ENCODE assay signal across 23 cellular contexts in genomic region chr14:100115236-100115635, GRCh38. TPM values are rescaled to one million over a fixed set of nuclear protein-coding genes. Genes with fewer than 3 reads are reported as not detected.
DNase-seq lines count a peak whose midpoint lies in the region; ATAC-seq and TF ChIP-seq lines count a peak whose summit lies in the region.
"Had no signal": no experiment of that assay in that cellular context is flagged by ENCODE, and none has a peak within 500 bp of the region (broad histone marks: within the 10 kb centered on the region; RNA-seq: fewer than 3 reads in every experiment).

No MANE protein-coding gene starts in this region.

- peaks cover 3% of the 10 kb centered on the region for H3K36me3 ChIP-seq in endodermal cell (ENCODE audit: control insufficient read depth, insufficient read depth, low read length)
- H3K36me3 ChIP-seq: ovary, uterus had no signal

- H3K4me1 ChIP-seq in endodermal cell (ENCODE audit: control insufficient read depth, insufficient read depth, low read length): no peaks in the 10 kb centered on the region
- H3K4me1 ChIP-seq: BLaER1, right lobe of liver, uterus had no signal

- H3K4me1 Mint-ChIP-seq in activated T-cell treated with anti-CD3 and anti-CD28 coated beads, Interleukin-2, amount 50 U/mL, for 24 hours (ENCODE audit: low read depth): peaks cover 44% of the 10 kb centered on the region
- H3K4me1 Mint-ChIP-seq in T-cell (peaks cover 46 to 54% (median 49%) of the 10 kb centered on the region in 3 donors), endodermal cell (peaks cover 7% of the 10 kb centered on the region), progenitor cell of endocrine pancreas (ENCODE audit: low read depth) (no peaks in the 10 kb centered on the region)

- ATAC-seq in T-cell (replicated peaks in 1 of 4) (no peak), HG02610 (IDR thresholded peaks at IDR 0.05; ENCODE audit: unreplicated experiment) (no peak)
- ATAC-seq: activated T-cell treated with anti-CD3 and anti-CD28 coated beads, Interleukin-2, amount 50 U/mL, for 4 hours; body of pancreas; right lobe of liver had no signal

- no peak overlapping the region for H3K9ac ChIP-seq in endodermal cell (ENCODE audit: extremely low read depth, low read length, poor library complexity, severe bottlenecking)
- H3K9ac ChIP-seq: BLaER1 had no signal

- H3K9me3 ChIP-seq in endodermal cell (ENCODE audit: control insufficient read depth, low read length): no peaks in the 10 kb centered on the region
- H3K9me3 ChIP-seq: BLaER1, body of pancreas, ovary, right lobe of liver, uterus had no signal

- CTCF ChIA-PET in T-cell (lab: Charles Lee): no interaction called here

- H3K27ac ChIP-seq in endodermal cell (ENCODE audit: low read depth, low read length): no peak overlapping the region
- H3K27ac ChIP-seq: BLaER1, body of pancreas, ovary, right lobe of liver, uterus had no signal

- no peaks in the 10 kb centered on the region for H3K27me3 ChIP-seq in endodermal cell (ENCODE audit: control insufficient read depth, insufficient read depth, low read length, poor library complexity, severe bottlenecking)
- H3K27me3 ChIP-seq: BLaER1, body of pancreas, ovary, right lobe of liver, uterus had no signal

- no peak for DNase-seq in activated T-cell treated with anti-CD3 and anti-CD28 coated beads, Interleukin-2, amount 50 U/mL, for 24 hours
- no peak for DNase-seq in activated T-cell treated with anti-CD3 and anti-CD28 coated beads, Interleukin-2, amount 50 U/mL, for 1 hour
- DNase-seq in T-cell: no peak
- DNase-seq in endodermal cell: no peak
- no peak for DNase-seq in progenitor cell of endocrine pancreas (ENCODE audit: low spot score, unreplicated experiment)
- DNase-seq in SW480 (ENCODE audit: low spot score): no peak
- no peak for DNase-seq in pons (ENCODE audit: low spot score)
- DNase-seq: activated CD4-positive, alpha-beta T cell treated with anti-CD3 and anti-CD28 coated beads, Interleukin-2, amount 50 U/mL, for 4 hours; activated T-cell treated with anti-CD3 and anti-CD28 coated beads, Interleukin-2, amount 50 U/mL, for 4 hours; body of pancreas; EL; Kasumi-1; mammary epithelial cell; NCI-H187 treated with DMSO at 0.1 percent for 48 hours; NCI-H345; OCI-M1; ovary; SHP77; T-helper 1 cell; uterus had no signal

- H3K4me3 Mint-ChIP-seq in activated T-cell treated with anti-CD3 and anti-CD28 coated beads, Interleukin-2, amount 50 U/mL, for 24 hours: no peak overlapping the region
- H3K4me3 Mint-ChIP-seq in T-cell (no peak overlapping the region), endodermal cell (no peak overlapping the region), progenitor cell of endocrine pancreas (ENCODE audit: low read depth) (no peak overlapping the region)
- H3K4me3 Mint-ChIP-seq: activated T-cell treated with anti-CD3 and anti-CD28 coated beads, Interleukin-2, amount 50 U/mL, for 4 hours had no signal

- peak; percentile 22 for TF ChIP-seq CTCF in endodermal cell (conservative IDR thresholded peaks at IDR 0.05)
- peak; percentile 20 for TF ChIP-seq CTCF in progenitor cell of endocrine pancreas (IDR thresholded peaks at IDR 0.05; ENCODE audit: unreplicated experiment)

- no peaks in the 10 kb centered on the region for H3K9me3 Mint-ChIP-seq in activated T-cell treated with anti-CD3 and anti-CD28 coated beads, Interleukin-2, amount 50 U/mL, for 24 hours
- H3K9me3 Mint-ChIP-seq in T-cell: no peaks in the 10 kb centered on the region
- H3K9me3 Mint-ChIP-seq in endodermal cell: no peaks in the 10 kb centered on the region
- H3K9me3 Mint-ChIP-seq in progenitor cell of endocrine pancreas (ENCODE audit: low read depth): no peaks in the 10 kb centered on the region
- H3K9me3 Mint-ChIP-seq: activated T-cell treated with anti-CD3 and anti-CD28 coated beads, Interleukin-2, amount 50 U/mL, for 4 hours had no signal

- H3K27ac Mint-ChIP-seq in activated T-cell treated with anti-CD3 and anti-CD28 coated beads, Interleukin-2, amount 50 U/mL, for 24 hours: peak overlapping the region; percentile 93
- H3K27ac Mint-ChIP-seq in T-cell: peak overlapping the region; percentile 46 to 50
- H3K27ac Mint-ChIP-seq in endodermal cell: no peak overlapping the region
- H3K27ac Mint-ChIP-seq in progenitor cell of endocrine pancreas: no peak overlapping the region

- no peak overlapping the region for H3K4me3 ChIP-seq in endodermal cell (ENCODE audit: low read length)
- H3K4me3 ChIP-seq: BLaER1, body of pancreas, ovary, right lobe of liver, uterus had no signal

- H3K36me3 Mint-ChIP-seq in activated T-cell treated with anti-CD3 and anti-CD28 coated beads, Interleukin-2, amount 50 U/mL, for 24 hours (ENCODE audit: low read depth): peaks cover 87% of the 10 kb centered on the region
- H3K36me3 Mint-ChIP-seq in T-cell (peaks cover 43% of the 10 kb centered on the region), endodermal cell (ENCODE audit: low read depth) (no peaks in the 10 kb centered on the region), progenitor cell of endocrine pancreas (ENCODE audit: insufficient read depth) (no peaks in the 10 kb centered on the region)

- POLR2A ChIA-PET in T-cell (lab: Charles Lee): no interaction called here

- WGBS in endodermal cell (ENCODE audit: insufficient coverage in 1 of 2, insufficient read length in 1 of 2), 2 experiments: 91 to 94% methylated on average over 5 to 6 of the region's 6 CpGs

- H3K27me3 Mint-ChIP-seq in activated T-cell treated with anti-CD3 and anti-CD28 coated beads, Interleukin-2, amount 50 U/mL, for 24 hours: no peaks in the 10 kb centered on the region
- H3K27me3 Mint-ChIP-seq in T-cell (no peaks in the 10 kb centered on the region), endodermal cell (ENCODE audit: insufficient read depth) (no peaks in the 10 kb centered on the region), progenitor cell of endocrine pancreas (no peaks in the 10 kb centered on the region)

RNA-seq across cellular contexts. Expression of gene DEGS2, which starts 44.2 kb away (rescaled TPM):
- total RNA-seq in T-cell (under 1 TPM in 4 of 5 donors, not detected in 1; 0.19 to 0.79 (median 0.49) TPM), endodermal cell (under 1 TPM; 0.18 to 0.24 TPM), progenitor cell of endocrine pancreas (0.73 and 1.3 TPM in 2 replicates)
- 0.28 TPM for polyA plus RNA-seq in endodermal cell (2013, experiment 1 of 2)
- polyA plus RNA-seq in endodermal cell (2013, experiment 2 of 2): 0.21 TPM

RNA-seq across cellular contexts. Expression of gene EVL, which starts 50.0 kb away (rescaled TPM):
- total RNA-seq in T-cell (1,000 to 10,000 TPM; 1,049 to 1,157 (median 1,125) TPM), endodermal cell (10 to 100 TPM; 61.1 to 71.3 TPM), progenitor cell of endocrine pancreas (207 and 216 TPM in 2 replicates)
- polyA plus RNA-seq in endodermal cell (2013, experiment 1 of 2): 234 TPM
- polyA plus RNA-seq in endodermal cell (2013, experiment 2 of 2): 188 TPM

Comparison
In these comparisons a context has a peak if more than half of its experiments do, and no peak if none do; other contexts are left out.
1. H3K27ac Mint-ChIP-seq: peak in activated T-cell treated with anti-CD3 and anti-CD28 coated beads, Interleukin-2, amount 50 U/mL, for 24 hours (single experiment) and T-cell (2 of 2); none in endodermal cell (single experiment) and progenitor cell of endocrine pancreas (single experiment).